13 cellular contexts compared by ENCODE assay signal in genomic region chr1:28443550-28443949, GRCh38.
A peak's percentile ranks its signal among the peaks of the same experiment; 100 is the strongest.
DNase-seq lines count a peak whose midpoint lies in the region; ATAC-seq and TF ChIP-seq lines count a peak whose summit lies in the region.
"Had no signal": no experiment of that assay in that cellular context is flagged by ENCODE, and none has a peak within 500 bp of the region (broad histone marks: within the 10 kb centered on the region; RNA-seq: fewer than 3 reads in every experiment).

No MANE protein-coding gene starts in this region.

- H3K27me3 ChIP-seq in SK-N-SH (ENCODE audit: insufficient read depth): no peaks in the 10 kb centered on the region
- no peaks in the 10 kb centered on the region for H3K27me3 ChIP-seq in mesenchymal stem cell (ENCODE audit: control insufficient read depth in 1 of 2, insufficient read depth in 1 of 2, low read length in 2 of 2)
- H3K27me3 ChIP-seq: BLaER1 had no signal

- no peak for TF ChIP-seq RAD21 in SK-N-SH (IDR thresholded peaks at IDR 0.05; ENCODE audit: low read length)

- H3K14ac ChIP-seq in mesenchymal stem cell (ENCODE audit: low read length in 2 of 2): no peak overlapping the region

- no peak overlapping the region for H3K23ac ChIP-seq in mesenchymal stem cell (ENCODE audit: low read length in 2 of 2)

- peaks cover 14% of the 10 kb centered on the region for H3F3A ChIP-seq in SK-N-SH (replicated peaks; ENCODE audit: insufficient read depth)

- H3K4me3 ChIP-seq in SK-N-SH (ENCODE audit: low read depth in 2 of 2, low read length in 1 of 2) (no peak overlapping the region), mesenchymal stem cell (ENCODE audit: insufficient read depth in 1 of 2, low read depth in 1 of 2, low read length in 2 of 2) (no peak overlapping the region)
- H3K4me3 ChIP-seq: BLaER1 had no signal

- no peak overlapping the region for H4K91ac ChIP-seq in mesenchymal stem cell (ENCODE audit: low read length)

- H3K79me1 ChIP-seq in mesenchymal stem cell (replicated peaks; ENCODE audit: low read length, poor library complexity, severe bottlenecking): peaks cover 10% of the 10 kb centered on the region

- CTCF ChIA-PET in SK-N-SH (lab: Yijun Ruan, JAX): no interaction called here

- peaks cover 0 to 13% of the 10 kb centered on the region in 2 experiments for H3K36me3 ChIP-seq in SK-N-SH (replicated peaks in 1 of 2; ENCODE audit: control insufficient read depth in 1 of 2, insufficient read depth in 2 of 2, low read length in 1 of 2)
- no peaks in the 10 kb centered on the region for H3K36me3 ChIP-seq in mesenchymal stem cell (ENCODE audit: control insufficient read depth in 1 of 2, insufficient read depth in 2 of 2, low read depth in 1 of 2, low read length in 2 of 2)

- WGBS in SK-N-SH (ENCODE audit: low lambda C conversion rate): 84% methylated on average over 3 of the region's 3 CpGs
- 67% methylated on average over 3 of the region's 3 CpGs for WGBS in mesenchymal stem cell

- TF ChIP-seq EP300 in SK-N-SH (IDR thresholded peaks at IDR 0.05; ENCODE audit: borderline replicate concordance in 1 of 2, low read depth in 1 of 2, low read length in 1 of 2): no peak

- peaks cover 90% of the 10 kb centered on the region for H3K79me2 ChIP-seq in SK-N-SH (ENCODE audit: insufficient read depth)

- H3K9me2 ChIP-seq in SK-N-SH: no peaks in the 10 kb centered on the region

- no peak overlapping the region for H3K4me2 ChIP-seq in SK-N-SH
- no peak overlapping the region for H3K4me2 ChIP-seq in mesenchymal stem cell (ENCODE audit: low read length, poor library complexity, severe bottlenecking)
- H3K4me2 ChIP-seq: BLaER1 had no signal

- H2BK120ac ChIP-seq in mesenchymal stem cell (ENCODE audit: low read depth, low read length): no peak overlapping the region

- peak overlapping the region; percentile 73 for H3K27ac Mint-ChIP-seq in chondrocyte (ENCODE audit: unreplicated experiment)
- no peak overlapping the region for H3K27ac Mint-ChIP-seq in natural killer cell

- TF ChIP-seq CTCF in SK-N-SH (IDR thresholded peaks at IDR 0.05) (no peak), chondrocyte (IDR thresholded peaks at IDR 0.05) (no peak), natural killer cell (IDR thresholded peaks at IDR 0.05) (no peak)

- H2AFZ ChIP-seq in SK-N-SH (ENCODE audit: low read depth): no peak overlapping the region
- no peak overlapping the region for H2AFZ ChIP-seq in mesenchymal stem cell (ENCODE audit: low read depth, low read length)

- H3K9ac ChIP-seq in SK-N-SH (no peak overlapping the region), mesenchymal stem cell (ENCODE audit: low read length) (no peak overlapping the region)
- H3K9ac ChIP-seq: BLaER1 had no signal

- no peaks in the 10 kb centered on the region for H4K20me1 ChIP-seq in SK-N-SH (ENCODE audit: insufficient read depth)

- no peak overlapping the region for H3K18ac ChIP-seq in mesenchymal stem cell (ENCODE audit: low read depth in 1 of 2, low read length in 2 of 2)

- H3K4me1 ChIP-seq in SK-N-SH (ENCODE audit: control insufficient read depth in 1 of 2, insufficient read depth in 2 of 2, low read depth in 1 of 2, low read length in 1 of 2): peaks cover 0 to 14% of the 10 kb centered on the region in 2 experiments; a peak in 2 of 4 replicates
- no peaks in the 10 kb centered on the region for H3K4me1 ChIP-seq in mesenchymal stem cell (ENCODE audit: control insufficient read depth, insufficient read depth, low read depth, low read length)
- H3K4me1 ChIP-seq: Caco-2 had no signal

- H3K4ac ChIP-seq in mesenchymal stem cell (ENCODE audit: low read depth in 1 of 2, low read length in 2 of 2): no peak overlapping the region

- H4K8ac ChIP-seq in mesenchymal stem cell (ENCODE audit: low read length): no peak overlapping the region

- H3K36me3 Mint-ChIP-seq in chondrocyte (ENCODE audit: low read depth): no peaks in the 10 kb centered on the region
- H3K36me3 Mint-ChIP-seq in natural killer cell: no peaks in the 10 kb centered on the region

- ATAC-seq in SK-N-SH treated with all-trans-retinoic acid at 6 μM for 48 hours (no peak), natural killer cell (no peak), HG02763 (IDR thresholded peaks at IDR 0.05; ENCODE audit: unreplicated experiment) (no peak)

- no peaks in the 10 kb centered on the region for H3K9me3 ChIP-seq in SK-N-SH
- H3K9me3 ChIP-seq in mesenchymal stem cell (ENCODE audit: control insufficient read depth, low read length): no peaks in the 10 kb centered on the region
- H3K9me3 ChIP-seq: Caco-2 had no signal

- H2AK5ac ChIP-seq in mesenchymal stem cell (ENCODE audit: low read length, severe bottlenecking): no peak overlapping the region

- H2BK12ac ChIP-seq in mesenchymal stem cell (ENCODE audit: low read length in 2 of 2): no peak overlapping the region

- no peak overlapping the region for H2BK5ac ChIP-seq in mesenchymal stem cell (ENCODE audit: low read depth, low read length, poor library complexity, severe bottlenecking)

- no peak overlapping the region for H3K4me3 Mint-ChIP-seq in chondrocyte (ENCODE audit: unreplicated experiment)
- no peak overlapping the region for H3K4me3 Mint-ChIP-seq in natural killer cell
- H3K4me3 Mint-ChIP-seq: CD8-positive, alpha-beta memory T cell had no signal

- H3K9me3 Mint-ChIP-seq in chondrocyte (ENCODE audit: low read depth) (no peaks in the 10 kb centered on the region), natural killer cell (no peaks in the 10 kb centered on the region)
- H3K9me3 Mint-ChIP-seq: CD8-positive, alpha-beta memory T cell had no signal

- H3K27ac ChIP-seq in SK-N-SH (ENCODE audit: low read depth in 2 of 2, low read length in 1 of 2) (no peak overlapping the region), mesenchymal stem cell (ENCODE audit: low read length, poor library complexity, severe bottlenecking) (no peak overlapping the region)
- H3K27ac ChIP-seq: 22Rv1, BLaER1 had no signal

- DNase-seq in SK-N-SH (no peak), chondrocyte (ENCODE audit: low spot score) (no peak), mesenchymal stem cell (no peak), DMS53 (lab: John Stamatoyannopoulos, UW) (no peak), natural killer cell (no peak)
- DNase-seq: AML-193; Caco-2; CD8-positive, alpha-beta memory T cell; GF-D8 had no signal

- peaks cover 34% of the 10 kb centered on the region for H3K4me1 Mint-ChIP-seq in chondrocyte (ENCODE audit: low read depth)
- peaks cover 0 to 9% of the 10 kb centered on the region in 2 donors for H3K4me1 Mint-ChIP-seq in natural killer cell

- peak overlapping the region; percentile 52 for H2BK15ac ChIP-seq in mesenchymal stem cell (ENCODE audit: low read depth, poor library complexity, severe bottlenecking)

- POLR2A ChIA-PET in SK-N-SH (lab: Yijun Ruan, JAX): interaction anchor here (0.7 kb wide), 1 partner anchor 13 kb away, joined by 4 read pairs; no protein-coding TSS in a partner anchor

- H3K27me3 Mint-ChIP-seq in chondrocyte (ENCODE audit: low read depth) (no peaks in the 10 kb centered on the region), natural killer cell (ENCODE audit: low read depth in 2 of 2) (no peaks in the 10 kb centered on the region)
- H3K27me3 Mint-ChIP-seq: CD8-positive, alpha-beta memory T cell had no signal

- intact Hi-C loops in natural killer cell (cut with micrococcal nuclease): no loop called here

TF ChIP-seq in SK-N-SH treated with all-trans-retinoic acid at 6 μM for 48 hours, 23 proteins besides CTCF, POLR2A, EP300 and RAD21:
- TF ChIP-seq ZNF8 (CRISPR knock-in tag; IDR thresholded peaks at IDR 0.05) (peak; percentile 78), CSDC2 (CRISPR knock-in tag; IDR thresholded peaks at IDR 0.05) (no peak)
TF ChIP-seq in SK-N-SH treated with all-trans-retinoic acid at 6 μM for 48 hours: peak in this region for 1.

TF ChIP-seq in SK-N-SH, 30 proteins besides CTCF, POLR2A, EP300 and RAD21:
- TF ChIP-seq MXI1 (IDR thresholded peaks at IDR 0.05; ENCODE audit: low read depth, low read length): no peak
- TF ChIP-seq, protein P1, sequence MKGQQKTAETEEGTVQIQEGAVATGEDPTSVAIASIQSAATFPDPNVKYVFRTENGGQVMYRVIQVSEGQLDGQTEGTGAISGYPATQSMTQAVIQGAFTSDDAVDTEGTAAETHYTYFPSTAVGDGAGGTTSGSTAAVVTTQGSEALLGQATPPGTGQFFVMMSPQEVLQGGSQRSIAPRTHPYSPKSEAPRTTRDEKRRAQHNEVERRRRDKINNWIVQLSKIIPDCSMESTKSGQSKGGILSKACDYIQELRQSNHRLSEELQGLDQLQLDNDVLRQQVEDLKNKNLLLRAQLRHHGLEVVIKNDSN (IDR thresholded peaks at IDR 0.05; ENCODE audit: borderline replicate concordance, low read depth): no peak
- no peak for TF ChIP-seq ZBTB33 (IDR thresholded peaks at IDR 0.05; ENCODE audit: borderline replicate concordance, low read depth)
- TF ChIP-seq FOXJ3 (CRISPR knock-in tag; IDR thresholded peaks at IDR 0.05): no peak
- TF ChIP-seq ELF1 (IDR thresholded peaks at IDR 0.05): no peak
- TF ChIP-seq POLR2AphosphoS5 (IDR thresholded peaks at IDR 0.05; ENCODE audit: low read depth, low read length): no peak
